18 cellular contexts compared by ENCODE assay signal in genomic region chr3:175065492-175065891, GRCh38.
"Had no signal": no experiment of that assay in that cellular context is flagged by ENCODE, and none has a peak within 500 bp of the region (broad histone marks: within the 10 kb centered on the region; RNA-seq: fewer than 3 reads in every experiment).

No MANE protein-coding gene starts in this region.

- H3K27me3 ChIP-seq: cardiac muscle cell, esophagus squamous epithelium, pancreas, spleen, upper lobe of right lung had no signal

- H3K36me3 ChIP-seq: cardiac muscle cell, esophagus squamous epithelium, left ventricle myocardium inferior, pancreas, spleen, thoracic aorta, upper lobe of right lung had no signal

- H3K4me3 ChIP-seq: cardiac muscle cell, esophagus squamous epithelium, left ventricle myocardium inferior, pancreas, spleen, thoracic aorta, upper lobe of right lung had no signal

- ATAC-seq: activated CD4-positive, alpha-beta T cell treated with anti-CD3 and anti-CD28 coated beads for 36 hours; effector memory CD8-positive, alpha-beta T cell; naive thymus-derived CD8-positive, alpha-beta T cell; pancreas; sciatic nerve; stimulated activated naive B cell treated with anti-CD40 and anti-IgM and Interleukin-4, amounts not matched to agents 10 μg/mL and 1 μg/mL and 100 μg/mL, for 72 hours; upper lobe of right lung; WTC11 had no signal

- H3K4me1 ChIP-seq: esophagus squamous epithelium, left ventricle myocardium inferior, spleen, upper lobe of right lung had no signal

- H3K27ac ChIP-seq: cardiac muscle cell, esophagus squamous epithelium, left ventricle myocardium inferior, pancreas, spleen, thoracic aorta, upper lobe of right lung had no signal

- H3K9me3 ChIP-seq: esophagus squamous epithelium, pancreas, upper lobe of right lung had no signal

- DNase-seq: activated CD4-positive, alpha-beta T cell treated with anti-CD3 and anti-CD28 coated beads for 36 hours; activated CD4-positive, alpha-beta T cell treated with anti-CD3 and anti-CD28 coated beads, Interleukin-2, amount 50 U/mL, for 48 hours; amniotic stem cell; effector memory CD8-positive, alpha-beta T cell; esophagus squamous epithelium; foreskin melanocyte; head of caudate nucleus; kidney; left ventricle myocardium inferior; naive thymus-derived CD8-positive, alpha-beta T cell; pancreas; spleen; stimulated activated naive B cell treated with anti-CD40 and anti-IgM and Interleukin-4, amounts not matched to agents 10 μg/mL and 1 μg/mL and 100 μg/mL, for 72 hours; upper lobe of right lung had no signal
